Comparison of ENCODE assay signal across 1 cellular context in genomic region chr1:26692793-26693490, GRCh38.
TF ChIP-seq lines count a peak whose summit lies in the region.

No MANE protein-coding gene starts in this region.

TF ChIP-seq in K562, 482 proteins besides CTCF, POLR2A, EP300 and RAD21 (continued from another document and continues in another):
- TF ChIP-seq HOMEZ (CRISPR knock-in tag; IDR thresholded peaks at IDR 0.05): no peak
- 0 out of 4 replicates have a peak, but pooled peaks of 1 of the 2 experiments have one; percentile 19 for TF ChIP-seq ZNF639 (CRISPR knock-in tag; conservative IDR thresholded peaks at IDR 0.05 in 1 of 2, IDR thresholded peaks at IDR 0.05 in 1 of 2)
- TF ChIP-seq ZNF436 (CRISPR knock-in tag; IDR thresholded peaks at IDR 0.05): peak; percentile 3; the same call in 1 of the 2 replicates
- no peak for TF ChIP-seq ZNF445 (CRISPR knock-in tag; IDR thresholded peaks at IDR 0.05; ENCODE audit: low read depth)
- 0 out of 2 replicates have a peak, but pooled peaks have one; percentile 18 for TF ChIP-seq LARP7 (IDR thresholded peaks at IDR 0.05)
- TF ChIP-seq ZBTB49 (CRISPR knock-in tag; IDR thresholded peaks at IDR 0.05; ENCODE audit: borderline replicate concordance): no peak
- TF ChIP-seq TBP (optimal IDR thresholded peaks at IDR 0.05; ENCODE audit: low read depth, low read length): peak; percentile 93
- no peak; the same call in 1 of the 2 replicates for TF ChIP-seq HES1 (IDR thresholded peaks at IDR 0.05; ENCODE audit: low read depth)
- TF ChIP-seq ETS2 (tag; IDR thresholded peaks at IDR 0.05; ENCODE audit: borderline replicate concordance, poor library complexity, severe bottlenecking): no peak
- TF ChIP-seq KLF13 (tag; IDR thresholded peaks at IDR 0.05; ENCODE audit: borderline replicate concordance, low read depth): peak; percentile 65; the same call in 1 of the 2 replicates
- peak; percentile 33 for TF ChIP-seq FIP1L1 (IDR thresholded peaks at IDR 0.05; ENCODE audit: low read depth, low read length, poor library complexity, severe bottlenecking)
- no peak for TF ChIP-seq CCAR2 (IDR thresholded peaks at IDR 0.05; ENCODE audit: low read depth, low read length)
- TF ChIP-seq CBFA2T2 (conservative IDR thresholded peaks at IDR 0.05): 0 out of 2 replicates have a peak, but pooled peaks have one; percentile 21
- TF ChIP-seq RFX7 (CRISPR knock-in tag; IDR thresholded peaks at IDR 0.05): no peak
- peak; percentile 68; the same call in 1 of the 2 replicates for TF ChIP-seq MTA1 (IDR thresholded peaks at IDR 0.05; ENCODE audit: borderline replicate concordance)
- TF ChIP-seq ZNF511 (CRISPR knock-in tag; IDR thresholded peaks at IDR 0.05): peak; percentile 85
- TF ChIP-seq RFX1 (IDR thresholded peaks at IDR 0.05): peak; percentile 89
- peak; percentile 66 to 86 for TF ChIP-seq KDM1A (IDR thresholded peaks at IDR 0.05)
- TF ChIP-seq BHLHE40 (IDR thresholded peaks at IDR 0.05; ENCODE audit: low read length): peak; percentile 60
- TF ChIP-seq ZNF395 (CRISPR knock-in tag; IDR thresholded peaks at IDR 0.05): peak; percentile 76
- TF ChIP-seq CLOCK (CRISPR knock-in tag; IDR thresholded peaks at IDR 0.05; ENCODE audit: borderline replicate concordance): no peak
- TF ChIP-seq ZNF263 (CRISPR knock-in tag; IDR thresholded peaks at IDR 0.05; ENCODE audit: borderline replicate concordance): peak; percentile 75; the same call in 1 of the 2 replicates
- peak; percentile 98 for TF ChIP-seq TOE1 (IDR thresholded peaks at IDR 0.05; ENCODE audit: borderline replicate concordance)
- TF ChIP-seq TOE1 (CRISPR knock-in tag; IDR thresholded peaks at IDR 0.05; ENCODE audit: borderline replicate concordance, low read depth): no peak
- no peak for TF ChIP-seq ZNF398 (CRISPR knock-in tag; IDR thresholded peaks at IDR 0.05)
- TF ChIP-seq ZBTB1 (CRISPR knock-in tag; IDR thresholded peaks at IDR 0.05; ENCODE audit: borderline replicate concordance, low read depth): no peak
- TF ChIP-seq ZNF449 (CRISPR knock-in tag; IDR thresholded peaks at IDR 0.05): 0 out of 2 replicates have a peak, but pooled peaks have one; percentile 13
- 0 out of 2 replicates have a peak, but pooled peaks have one; percentile 36 for TF ChIP-seq KLF1 (tag; IDR thresholded peaks at IDR 0.05)
- peak; percentile 64; the same call in 1 of the 2 replicates for TF ChIP-seq RAD51 (IDR thresholded peaks at IDR 0.05; ENCODE audit: borderline replicate concordance, low read depth)
- peak in 1 of 2 experiments; percentile 82; a peak in 1 of 4 replicates for TF ChIP-seq BCLAF1 (IDR thresholded peaks at IDR 0.05; ENCODE audit: borderline replicate concordance in 1 of 2, control insufficient read depth in 1 of 2, low read depth in 2 of 2, low read length in 1 of 2)
- TF ChIP-seq PREB (CRISPR knock-in tag; IDR thresholded peaks at IDR 0.05): peak; percentile 97
- TF ChIP-seq ZNF133 (CRISPR knock-in tag; IDR thresholded peaks at IDR 0.05): no peak
- 0 out of 2 replicates have a peak, but pooled peaks have one; percentile 19 for TF ChIP-seq KDM2B (CRISPR knock-in tag; IDR thresholded peaks at IDR 0.05)
- peak; percentile 40; the same call in 1 of the 2 replicates for TF ChIP-seq ZNF134 (CRISPR knock-in tag; conservative IDR thresholded peaks at IDR 0.05)
- TF ChIP-seq ELF2 (CRISPR knock-in tag; IDR thresholded peaks at IDR 0.05): no peak
- peak; percentile 96 for TF ChIP-seq CXXC5 (CRISPR knock-in tag; IDR thresholded peaks at IDR 0.05)
- TF ChIP-seq IRF1 (CRISPR knock-in tag; IDR thresholded peaks at IDR 0.05; ENCODE audit: borderline replicate concordance): no peak; the same call in 1 of the 2 replicates
- TF ChIP-seq DLX4 (CRISPR knock-in tag; IDR thresholded peaks at IDR 0.05): no peak
